7 cellular contexts compared by ENCODE assay signal in the genomic region with DNA sequence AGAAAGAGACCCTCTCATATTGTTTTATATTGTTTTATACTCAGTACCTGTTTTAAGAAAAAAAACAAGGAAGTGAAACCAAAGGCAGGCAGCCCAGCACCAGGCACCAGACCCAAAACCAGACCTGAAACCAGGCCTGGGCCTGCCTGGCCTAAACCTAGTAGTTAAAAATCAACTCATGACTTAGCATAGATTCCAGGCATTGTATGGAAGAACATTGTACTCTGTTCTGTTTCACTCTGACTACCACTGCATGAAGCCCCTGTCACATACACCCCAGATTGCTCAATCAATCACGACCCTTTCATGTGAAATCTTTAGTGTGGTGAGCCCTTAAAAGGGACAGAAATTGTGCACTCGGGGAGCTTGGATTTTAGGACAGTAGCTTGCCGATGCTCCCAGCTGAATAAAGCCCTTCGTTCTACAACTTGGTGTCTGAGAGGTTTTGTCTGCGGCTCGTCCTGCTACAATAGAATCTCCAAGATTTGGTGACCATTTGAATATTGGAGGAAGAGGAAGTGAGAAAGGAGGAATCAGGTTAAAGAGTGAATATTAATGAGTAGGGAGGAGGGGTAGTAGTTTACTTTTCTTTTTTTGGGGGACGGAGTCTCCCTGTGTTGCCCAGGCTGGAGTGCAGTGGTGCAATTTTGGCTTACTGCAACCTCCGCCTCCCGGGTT. TPM values are rescaled to one million over a fixed set of nuclear protein-coding genes. Genes with fewer than 3 reads are reported as not detected.
DNase-seq lines count a peak whose midpoint lies in the region; ATAC-seq and FAIRE-seq lines count a peak whose summit lies in the region.
"Not testable (repeated sequence)": the region's sequence is repeated elsewhere in the genome, so short reads cannot be mapped to it uniquely, and the experiment has no call there.

No MANE protein-coding gene starts in this region.

- H3K4me3 Mint-ChIP-seq in activated naive CD8-positive, alpha-beta T cell treated with anti-CD3 and anti-CD28 coated beads for 36 hours: peak overlapping the region; percentile 9
- H3K4me3 Mint-ChIP-seq in natural killer cell treated with Interleukin-12 subunit alpha and Interleukin-12 subunit beta and Interleukin-15 and Interleukin-18, amount 100 ng/mL, for 72 hours: peak overlapping the region; percentile 45

- not testable (repeated sequence) for H3K27me3 Mint-ChIP-seq in activated naive CD8-positive, alpha-beta T cell treated with anti-CD3 and anti-CD28 coated beads for 36 hours
- H3K27me3 Mint-ChIP-seq in natural killer cell treated with Interleukin-12 subunit alpha and Interleukin-12 subunit beta and Interleukin-15 and Interleukin-18, amount 100 ng/mL, for 72 hours: peaks cover 7 to 15% of the 10 kb centered on the region in 2 donors

- peaks cover 13% of the 10 kb centered on the region for H3K36me3 Mint-ChIP-seq in activated naive CD8-positive, alpha-beta T cell treated with anti-CD3 and anti-CD28 coated beads for 36 hours
- not testable (repeated sequence) for H3K36me3 Mint-ChIP-seq in natural killer cell treated with Interleukin-12 subunit alpha and Interleukin-12 subunit beta and Interleukin-15 and Interleukin-18, amount 100 ng/mL, for 72 hours

- DNase-seq in GM18507 (ENCODE audit: extremely low spot score, insufficient read length, low read depth); activated naive CD8-positive, alpha-beta T cell treated with anti-CD3 and anti-CD28 coated beads for 36 hours; natural killer cell treated with Interleukin-12 subunit alpha and Interleukin-12 subunit beta and Interleukin-15 and Interleukin-18, amount 100 ng/mL, for 72 hours (ENCODE audit: low spot score): not testable (repeated sequence)
- peak; percentile 49 for DNase-seq in RPMI8226

- ATAC-seq in GM19467 (IDR thresholded peaks at IDR 0.05; ENCODE audit: unreplicated experiment) (peak; percentile 48), HG02763 (IDR thresholded peaks at IDR 0.05; ENCODE audit: unreplicated experiment) (peak; percentile 44), HG03432 (IDR thresholded peaks at IDR 0.05; ENCODE audit: unreplicated experiment) (peak; percentile 40)
- not testable (repeated sequence) for ATAC-seq in natural killer cell treated with Interleukin-12 subunit alpha and Interleukin-12 subunit beta and Interleukin-15 and Interleukin-18, amount 100 ng/mL, for 72 hours

- not testable (repeated sequence) for H3K9me3 Mint-ChIP-seq in activated naive CD8-positive, alpha-beta T cell treated with anti-CD3 and anti-CD28 coated beads for 36 hours; natural killer cell treated with Interleukin-12 subunit alpha and Interleukin-12 subunit beta and Interleukin-15 and Interleukin-18, amount 100 ng/mL, for 72 hours

- peaks cover 33% of the 10 kb centered on the region for H3K4me1 Mint-ChIP-seq in activated naive CD8-positive, alpha-beta T cell treated with anti-CD3 and anti-CD28 coated beads for 36 hours
- peaks cover 14 to 27% of the 10 kb centered on the region in 2 donors for H3K4me1 Mint-ChIP-seq in natural killer cell treated with Interleukin-12 subunit alpha and Interleukin-12 subunit beta and Interleukin-15 and Interleukin-18, amount 100 ng/mL, for 72 hours (ENCODE audit: low read depth in 2 of 2)

- H3K27ac Mint-ChIP-seq in activated naive CD8-positive, alpha-beta T cell treated with anti-CD3 and anti-CD28 coated beads for 36 hours: peak overlapping the region; percentile 69
- peak overlapping the region; percentile 69 to 85 for H3K27ac Mint-ChIP-seq in natural killer cell treated with Interleukin-12 subunit alpha and Interleukin-12 subunit beta and Interleukin-15 and Interleukin-18, amount 100 ng/mL, for 72 hours

- FAIRE-seq in GM18507 (lab: Jason Lieb, UNC): peak; percentile 97

RNA-seq across cellular contexts. Expression of a gene that starts 1.2 kb away (rescaled TPM):
- 10 to 100 TPM; 17.7 to 20.3 TPM for total RNA-seq in activated naive CD8-positive, alpha-beta T cell treated with anti-CD3 and anti-CD28 coated beads for 36 hours
- 10 to 100 TPM; 23.0 to 28.9 TPM for total RNA-seq in natural killer cell treated with Interleukin-12 subunit alpha and Interleukin-12 subunit beta and Interleukin-15 and Interleukin-18, amount 100 ng/mL, for 72 hours
